8 cellular contexts compared by ENCODE assay signal in genomic region chr11:65134952-65135632, GRCh38. TPM values are rescaled to one million over a fixed set of nuclear protein-coding genes. Genes with fewer than 3 reads are reported as not detected.
DNase-seq lines count a peak whose midpoint lies in the region; ATAC-seq, FAIRE-seq and TF ChIP-seq lines count a peak whose summit lies in the region.

No MANE protein-coding gene starts in this region.

- ATAC-seq in GM19023 (IDR thresholded peaks at IDR 0.05; ENCODE audit: unreplicated experiment) (peak; percentile 65), HG03196 (IDR thresholded peaks at IDR 0.05; ENCODE audit: unreplicated experiment) (peak; percentile 61), activated B cell treated with CpG ODN at 0.5 μM for 24 hours (ENCODE audit: low read depth) (peak; percentile 60)
- peak; percentile 91 for ATAC-seq in central memory CD8-positive, alpha-beta T cell (replicated peaks; ENCODE audit: extremely low read depth, poor library complexity, severe bottlenecking)

- peak overlapping the region; percentile 99 for H3K27ac Mint-ChIP-seq in activated B cell treated with CpG ODN at 0.5 μM for 24 hours
- peak overlapping the region; percentile 99 for H3K27ac Mint-ChIP-seq in central memory CD8-positive, alpha-beta T cell (ENCODE audit: low read depth)

- peak overlapping the region; percentile 99 for H3K4me3 Mint-ChIP-seq in activated B cell treated with CpG ODN at 0.5 μM for 24 hours
- H3K4me3 Mint-ChIP-seq in central memory CD8-positive, alpha-beta T cell = peak overlapping the region; percentile 96

- FAIRE-seq in islet of Langerhans (lab: Jason Lieb, UNC) = peak; percentile 84

- no peaks in the 10 kb centered on the region for H3K9me3 Mint-ChIP-seq in activated B cell treated with CpG ODN at 0.5 μM for 24 hours
- H3K9me3 Mint-ChIP-seq in central memory CD8-positive, alpha-beta T cell = no peaks in the 10 kb centered on the region

- intact Hi-C loops in activated B cell treated with CpG ODN at 0.5 μM for 24 hours (cut with micrococcal nuclease) = loop anchor here (5.0 kb wide), 3 partner anchors 197 to 437 kb away; partner anchors contain the start of genes DPF2, FAM89B, SF1 and ZNRD2

- H3K36me3 Mint-ChIP-seq in activated B cell treated with CpG ODN at 0.5 μM for 24 hours (ENCODE audit: low read depth) = peaks cover 49% of the 10 kb centered on the region
- peaks cover 24% of the 10 kb centered on the region for H3K36me3 Mint-ChIP-seq in central memory CD8-positive, alpha-beta T cell (ENCODE audit: insufficient read depth)

- H3K27me3 Mint-ChIP-seq in activated B cell treated with CpG ODN at 0.5 μM for 24 hours = no peaks in the 10 kb centered on the region
- H3K27me3 Mint-ChIP-seq in central memory CD8-positive, alpha-beta T cell = no peaks in the 10 kb centered on the region

- CTCF ChIA-PET in activated B cell treated with CpG ODN at 0.5 μM for 24 hours (lab: Charles Lee) = interaction anchor here (0.7 to 8.6 kb wide), 7 partner anchors 10 to 685 kb away, joined by 3 to 54 read pairs (median 3); partner anchors contain the start of genes ARL2, CAPN1, FAU and MRPL49

- TF ChIP-seq CTCF in activated B cell treated with CpG ODN at 0.5 μM for 24 hours (IDR thresholded peaks at IDR 0.05) = no peak

- peaks cover 59% of the 10 kb centered on the region for H3K4me1 Mint-ChIP-seq in activated B cell treated with CpG ODN at 0.5 μM for 24 hours
- H3K4me1 Mint-ChIP-seq in central memory CD8-positive, alpha-beta T cell = peaks cover 44% of the 10 kb centered on the region

- DNase-seq in AG08395 (ENCODE audit: low spot score) = peak; percentile 97
- DNase-seq in NCI-H226 = peak; percentile 96
- peak; percentile 62 for DNase-seq in activated B cell treated with CpG ODN at 0.5 μM for 24 hours
- DNase-seq in central memory CD8-positive, alpha-beta T cell (ENCODE audit: low spot score in 2 of 2) = peak; percentile 57 to 83
- DNase-seq in stimulated activated CD4-positive, alpha-beta T cell treated with anti-CD3 and anti-CD28 coated beads, Interleukin-12 subunit alpha, Interleukin-12 subunit beta, amount 100 ng/mL, for 48 hours (ENCODE audit: low read depth in 2 of 3, low spot score in 1 of 3) = peak; percentile 74 to 79 (median 74)

- POLR2A ChIA-PET in activated B cell treated with CpG ODN at 0.5 μM for 24 hours (lab: Charles Lee) = interaction anchor here (0.5 to 13.5 kb wide), 49 partner anchors 9 to 1345 kb away, joined by 3 to 546 read pairs (median 4); partner anchors contain the start of genes ARL2, CAPN1, CCDC85B and DPF2

RNA-seq across cellular contexts. Expression of gene SYVN1, which starts 0.8 kb away (rescaled TPM):
- total RNA-seq in activated B cell treated with CpG ODN at 0.5 μM for 24 hours = 232 and 238 TPM in 2 replicates

RNA-seq across cellular contexts. Expression of gene MRPL49, which starts 13.0 kb away (rescaled TPM):
- total RNA-seq in activated B cell treated with CpG ODN at 0.5 μM for 24 hours = 60.0 and 62.4 TPM in 2 replicates

RNA-seq across cellular contexts. Expression of gene FAU, which starts 13.2 kb away (rescaled TPM):
- 1,416 and 1,501 TPM in 2 replicates for total RNA-seq in activated B cell treated with CpG ODN at 0.5 μM for 24 hours

RNA-seq across cellular contexts. Expression of gene ZNHIT2, which starts 17.6 kb away (rescaled TPM):
- total RNA-seq in activated B cell treated with CpG ODN at 0.5 μM for 24 hours = 11.3 and 13.4 TPM in 2 replicates

RNA-seq across cellular contexts. Expression of gene TM7SF2, which starts 23.4 kb away (rescaled TPM):
- 24.6 and 25.4 TPM in 2 replicates for total RNA-seq in activated B cell treated with CpG ODN at 0.5 μM for 24 hours

Comparison
In these comparisons a context has a peak if more than half of its experiments do, and no peak if none do; other contexts are left out.
1. Peak in every context shown above with its lines: DNase-seq and ATAC-seq.